In the genomic region with DNA sequence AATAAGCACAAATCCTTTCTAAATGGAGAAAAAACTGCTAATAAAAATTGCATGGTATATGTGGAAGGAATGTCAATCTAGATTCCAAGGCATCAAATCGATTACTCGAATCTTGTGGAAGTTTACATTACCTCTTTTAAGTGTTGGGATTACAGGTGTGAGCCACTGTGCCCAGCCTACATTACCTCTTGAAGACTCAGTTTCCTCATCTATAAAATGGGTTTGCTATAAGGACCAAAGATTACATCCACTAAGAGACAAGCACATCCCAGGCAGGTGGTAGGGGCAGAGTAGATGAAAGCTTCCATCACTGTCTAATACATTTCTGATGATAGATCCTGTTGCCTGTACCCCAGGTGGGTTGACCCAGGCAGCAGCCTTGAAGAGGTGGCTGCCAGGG, we compare ENCODE assay signal across 16 cellular contexts. TPM values are rescaled to one million over a fixed set of nuclear protein-coding genes. Genes with fewer than 3 reads are reported as not detected.
A peak's percentile ranks its signal among the peaks of the same experiment; 100 is the strongest.
DNase-seq lines count a peak whose midpoint lies in the region; TF ChIP-seq lines count a peak whose summit lies in the region.
"Had no signal": no experiment of that assay in that cellular context is flagged by ENCODE, and none has a peak within 500 bp of the region (broad histone marks: within the 10 kb centered on the region; RNA-seq: fewer than 3 reads in every experiment).

No MANE protein-coding gene starts in this region.

- H3K27ac ChIP-seq in cingulate gyrus (ENCODE audit: low read depth, low read length) (peak overlapping the region; percentile 4), liver (ENCODE audit: low read depth in 1 of 2, low read length in 2 of 2) (peak overlapping the region; percentile 17 to 55), transverse colon (no peak overlapping the region), ascending aorta (no peak overlapping the region)
- H3K27ac ChIP-seq: 22Rv1, BLaER1, HL-60 had no signal

- peak; percentile 24 for DNase-seq in activated CD8-positive, alpha-beta memory T cell treated with anti-CD3 and anti-CD28 coated beads for 24 hours
- DNase-seq in activated CD8-positive, alpha-beta memory T cell treated with anti-CD3 and anti-CD28 coated beads, Interleukin-2, amount 50 U/mL, for 4 hours = no peak
- DNase-seq in transverse colon (no peak), NCI-H82 (lab: John Stamatoyannopoulos, UW) (no peak), ascending aorta (ENCODE audit: low spot score in 2 of 2) (no peak)
- DNase-seq: CD4-positive, alpha-beta memory T cell; DMS79 treated with DMSO at 0.1 percent for 48 hours; GF-D8; GOT3; H7; HFFc6 had no signal

- H3K9me3 ChIP-seq in liver (ENCODE audit: control insufficient read depth in 4 of 4, low read length in 3 of 4) (no peaks in the 10 kb centered on the region), transverse colon (no peaks in the 10 kb centered on the region), ascending aorta (no peaks in the 10 kb centered on the region)
- H3K9me3 ChIP-seq: BLaER1 had no signal

- no peak overlapping the region for H3K9ac ChIP-seq in liver (ENCODE audit: low read depth in 1 of 2, low read length in 2 of 2)
- H3K9ac ChIP-seq: BLaER1 had no signal

- H3K4me3 ChIP-seq in liver (ENCODE audit: low read depth in 1 of 3, low read length in 3 of 3) (no peak overlapping the region), transverse colon (no peak overlapping the region), ascending aorta (no peak overlapping the region)
- H3K4me3 ChIP-seq: BLaER1 had no signal

- no peak for TF ChIP-seq CTCF in liver (IDR thresholded peaks at IDR 0.05; ENCODE audit: low read depth, low read length, missing input control)
- TF ChIP-seq CTCF in transverse colon (IDR thresholded peaks at IDR 0.05) = no peak
- no peak for TF ChIP-seq CTCF in ascending aorta (IDR thresholded peaks at IDR 0.05)

- TF ChIP-seq RAD21 in liver (IDR thresholded peaks at IDR 0.05) = no peak

- intact Hi-C loops in transverse colon (cut with DNase I; ENCODE audit: low total_unique reads) = no loop called here
- intact Hi-C loops in ascending aorta (cut with DNase I) = no loop called here

- TF ChIP-seq POLR2A in transverse colon (IDR thresholded peaks at IDR 0.05) = no peak

- 95% methylated on average over 2 of the region's 2 CpGs for WGBS in liver
- WGBS in transverse colon (ENCODE audit: low coverage in 1 of 2), 2 donors = 85 to 96% methylated on average over 2 of the region's 2 CpGs

- TF ChIP-seq EP300 in transverse colon (IDR thresholded peaks at IDR 0.05; ENCODE audit: low read depth) = no peak

- H3K4me1 ChIP-seq in liver (ENCODE audit: control insufficient read depth in 4 of 4, insufficient read depth in 4 of 4, low read length in 3 of 4) (peaks cover 24 to 81% (median 77%) of the 10 kb centered on the region in 4 donors), transverse colon (peaks cover 0 to 5% (median 0%) of the 10 kb centered on the region in 4 donors), ascending aorta (no peaks in the 10 kb centered on the region)
- H3K4me1 ChIP-seq: BLaER1 had no signal

- peaks cover 13 to 58% (median 44%) of the 10 kb centered on the region in 4 donors for H3K36me3 ChIP-seq in liver (ENCODE audit: control insufficient read depth in 4 of 4, insufficient read depth in 3 of 4, low read depth in 1 of 4, low read length in 3 of 4)
- H3K36me3 ChIP-seq in transverse colon = no peaks in the 10 kb centered on the region
- peaks cover 4 to 34% of the 10 kb centered on the region in 2 donors for H3K36me3 ChIP-seq in ascending aorta
- H3K36me3 ChIP-seq: BLaER1 had no signal

- in situ Hi-C loops in transverse colon (cut with MboI; ENCODE audit: low pct_ligation_motif_present in 1 of 4, low pct_unique_long_range_greater_than_20kb in 1 of 4, low sequenced_read_pairs in 3 of 4) = no loop called here

- no peaks in the 10 kb centered on the region for H3K27me3 ChIP-seq in liver (ENCODE audit: control insufficient read depth in 4 of 4, insufficient read depth in 4 of 4, low read length in 3 of 4)
- no peaks in the 10 kb centered on the region for H3K27me3 ChIP-seq in transverse colon
- H3K27me3 ChIP-seq in ascending aorta = no peaks in the 10 kb centered on the region
- H3K27me3 ChIP-seq: BLaER1 had no signal

TF ChIP-seq in liver, 16 proteins besides CTCF, POLR2A, EP300 and RAD21:
- TF ChIP-seq, protein P1, sequence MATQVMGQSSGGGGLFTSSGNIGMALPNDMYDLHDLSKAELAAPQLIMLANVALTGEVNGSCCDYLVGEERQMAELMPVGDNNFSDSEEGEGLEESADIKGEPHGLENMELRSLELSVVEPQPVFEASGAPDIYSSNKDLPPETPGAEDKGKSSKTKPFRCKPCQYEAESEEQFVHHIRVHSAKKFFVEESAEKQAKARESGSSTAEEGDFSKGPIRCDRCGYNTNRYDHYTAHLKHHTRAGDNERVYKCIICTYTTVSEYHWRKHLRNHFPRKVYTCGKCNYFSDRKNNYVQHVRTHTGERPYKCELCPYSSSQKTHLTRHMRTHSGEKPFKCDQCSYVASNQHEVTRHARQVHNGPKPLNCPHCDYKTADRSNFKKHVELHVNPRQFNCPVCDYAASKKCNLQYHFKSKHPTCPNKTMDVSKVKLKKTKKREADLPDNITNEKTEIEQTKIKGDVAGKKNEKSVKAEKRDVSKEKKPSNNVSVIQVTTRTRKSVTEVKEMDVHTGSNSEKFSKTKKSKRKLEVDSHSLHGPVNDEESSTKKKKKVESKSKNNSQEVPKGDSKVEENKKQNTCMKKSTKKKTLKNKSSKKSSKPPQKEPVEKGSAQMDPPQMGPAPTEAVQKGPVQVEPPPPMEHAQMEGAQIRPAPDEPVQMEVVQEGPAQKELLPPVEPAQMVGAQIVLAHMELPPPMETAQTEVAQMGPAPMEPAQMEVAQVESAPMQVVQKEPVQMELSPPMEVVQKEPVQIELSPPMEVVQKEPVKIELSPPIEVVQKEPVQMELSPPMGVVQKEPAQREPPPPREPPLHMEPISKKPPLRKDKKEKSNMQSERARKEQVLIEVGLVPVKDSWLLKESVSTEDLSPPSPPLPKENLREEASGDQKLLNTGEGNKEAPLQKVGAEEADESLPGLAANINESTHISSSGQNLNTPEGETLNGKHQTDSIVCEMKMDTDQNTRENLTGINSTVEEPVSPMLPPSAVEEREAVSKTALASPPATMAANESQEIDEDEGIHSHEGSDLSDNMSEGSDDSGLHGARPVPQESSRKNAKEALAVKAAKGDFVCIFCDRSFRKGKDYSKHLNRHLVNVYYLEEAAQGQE (IDR thresholded peaks at IDR 0.05) = no peak
- no peak for TF ChIP-seq RXRA (IDR thresholded peaks at IDR 0.05)
- TF ChIP-seq HNF4G (IDR thresholded peaks at IDR 0.05) = no peak
- TF ChIP-seq EGR1 (IDR thresholded peaks at IDR 0.05; ENCODE audit: low read depth in 2 of 2) = no peak
- TF ChIP-seq HNF4A (conservative IDR thresholded peaks at IDR 0.05) = no peak
- no peak for TF ChIP-seq TAF1 (conservative IDR thresholded peaks at IDR 0.05)
- TF ChIP-seq, protein P2, sequence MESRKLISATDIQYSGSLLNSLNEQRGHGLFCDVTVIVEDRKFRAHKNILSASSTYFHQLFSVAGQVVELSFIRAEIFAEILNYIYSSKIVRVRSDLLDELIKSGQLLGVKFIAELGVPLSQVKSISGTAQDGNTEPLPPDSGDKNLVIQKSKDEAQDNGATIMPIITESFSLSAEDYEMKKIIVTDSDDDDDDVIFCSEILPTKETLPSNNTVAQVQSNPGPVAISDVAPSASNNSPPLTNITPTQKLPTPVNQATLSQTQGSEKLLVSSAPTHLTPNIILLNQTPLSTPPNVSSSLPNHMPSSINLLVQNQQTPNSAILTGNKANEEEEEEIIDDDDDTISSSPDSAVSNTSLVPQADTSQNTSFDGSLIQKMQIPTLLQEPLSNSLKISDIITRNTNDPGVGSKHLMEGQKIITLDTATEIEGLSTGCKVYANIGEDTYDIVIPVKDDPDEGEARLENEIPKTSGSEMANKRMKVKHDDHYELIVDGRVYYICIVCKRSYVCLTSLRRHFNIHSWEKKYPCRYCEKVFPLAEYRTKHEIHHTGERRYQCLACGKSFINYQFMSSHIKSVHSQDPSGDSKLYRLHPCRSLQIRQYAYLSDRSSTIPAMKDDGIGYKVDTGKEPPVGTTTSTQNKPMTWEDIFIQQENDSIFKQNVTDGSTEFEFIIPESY (IDR thresholded peaks at IDR 0.05) = no peak
TF ChIP-seq in liver: peak in this region for 0.

RNA-seq across cellular contexts. Expression of gene DHCR24, which starts 16.1 kb away (rescaled TPM):
- total RNA-seq in liver (100 to 1,000 TPM; 495 to 815 TPM), transverse colon (100 to 1,000 TPM in 3 of 4 donors, 10 to 100 TPM in 1; 71.5 to 222 (median 137) TPM), ascending aorta (16.6 TPM)
- polyA plus RNA-seq in liver = 100 to 1,000 TPM; 271 to 705 TPM

Comparison
In these comparisons a context has a peak if more than half of its experiments do, and no peak if none do; other contexts are left out.
1. H3K27ac ChIP-seq: peak in cingulate gyrus (single experiment) and liver (2 of 2); none in transverse colon (0 of 4) and ascending aorta (0 of 2).